ENCODE assay signal across 20 cellular contexts in genomic region chr21:42550817-42551216, GRCh38. TPM values are rescaled to one million over a fixed set of nuclear protein-coding genes. Genes with fewer than 3 reads are reported as not detected.
DNase-seq lines count a peak whose midpoint lies in the region; TF ChIP-seq lines count a peak whose summit lies in the region.
"Had no signal": no experiment of that assay in that cellular context is flagged by ENCODE, and none has a peak within 500 bp of the region (broad histone marks: within the 10 kb centered on the region; RNA-seq: fewer than 3 reads in every experiment).

No MANE protein-coding gene starts in this region.

- no peaks in the 10 kb centered on the region for H3K27me3 Mint-ChIP-seq in MCF 10A (ENCODE audit: insufficient read depth, unreplicated experiment)
- no peaks in the 10 kb centered on the region for H3K27me3 Mint-ChIP-seq in CD8-positive, alpha-beta memory T cell
- H3K27me3 Mint-ChIP-seq: IgD-negative memory B cell had no signal

- POLR2A ChIA-PET in MCF 10A (lab: Yijun Ruan, JAX): no interaction called here
- POLR2A ChIA-PET in CD8-positive, alpha-beta memory T cell (lab: Charles Lee): no interaction called here

- no peak overlapping the region for H3K4me3 ChIP-seq in transverse colon
- no peak overlapping the region for H3K4me3 ChIP-seq in CD8-positive, alpha-beta memory T cell (ENCODE audit: low read length)
- H3K4me3 ChIP-seq: A549, sigmoid colon, SJCRH30, vagina had no signal

- H3K4me1 Mint-ChIP-seq in MCF 10A (ENCODE audit: insufficient read depth, unreplicated experiment): no peaks in the 10 kb centered on the region
- no peaks in the 10 kb centered on the region for H3K4me1 Mint-ChIP-seq in CD8-positive, alpha-beta memory T cell

- no peak for TF ChIP-seq EP300 in transverse colon (IDR thresholded peaks at IDR 0.05; ENCODE audit: low read depth)

- no peak overlapping the region for H3K4me3 Mint-ChIP-seq in MCF 10A (ENCODE audit: unreplicated experiment)
- H3K4me3 Mint-ChIP-seq in CD8-positive, alpha-beta memory T cell: no peak overlapping the region
- H3K4me3 Mint-ChIP-seq: IgD-negative memory B cell had no signal

- H3K27ac ChIP-seq in epithelial cell of prostate (no peak overlapping the region), transverse colon (peak overlapping the region in 3 of 4 donors; percentile 6 to 49 (median 34))
- H3K27ac ChIP-seq in CD8-positive, alpha-beta memory T cell (ENCODE audit: low read depth, low read length): no peak overlapping the region
- H3K27ac ChIP-seq: A549, sigmoid colon, SJCRH30, vagina had no signal

- H3K4me1 ChIP-seq in transverse colon: peaks cover 0 to 4% (median 0%) of the 10 kb centered on the region in 4 donors
- no peaks in the 10 kb centered on the region for H3K4me1 ChIP-seq in CD8-positive, alpha-beta memory T cell (ENCODE audit: insufficient read depth, low read length)
- H3K4me1 ChIP-seq: A549, sigmoid colon, SJCRH30, vagina had no signal

- peaks cover 0 to 34% (median 7%) of the 10 kb centered on the region in 4 donors for H3K36me3 ChIP-seq in transverse colon
- H3K36me3 ChIP-seq in CD8-positive, alpha-beta memory T cell (ENCODE audit: insufficient read depth, low read length): peaks cover 12% of the 10 kb centered on the region
- H3K36me3 ChIP-seq: SJCRH30 had no signal

- H3K9me3 ChIP-seq in transverse colon: no peaks in the 10 kb centered on the region
- H3K9me3 ChIP-seq in CD8-positive, alpha-beta memory T cell (ENCODE audit: low read length): no peaks in the 10 kb centered on the region
- H3K9me3 ChIP-seq: A549, sigmoid colon, SJCRH30, vagina had no signal

- TF ChIP-seq POLR2A in transverse colon (IDR thresholded peaks at IDR 0.05): no peak

- TF ChIP-seq CTCF in MCF 10A (IDR thresholded peaks at IDR 0.05; ENCODE audit: unreplicated experiment) (no peak), transverse colon (IDR thresholded peaks at IDR 0.05) (no peak)

- H3K27ac Mint-ChIP-seq in MCF 10A (ENCODE audit: low read depth, unreplicated experiment): no peak overlapping the region
- peak overlapping the region in 2 of 8 donors; percentile 7 to 17 for H3K27ac Mint-ChIP-seq in CD8-positive, alpha-beta memory T cell

- WGBS in transverse colon (ENCODE audit: low coverage in 1 of 2), 2 donors: 43 to 49% methylated on average over 3 of the region's 3 CpGs

- H3K9me3 Mint-ChIP-seq in MCF 10A (ENCODE audit: unreplicated experiment): no peaks in the 10 kb centered on the region
- H3K9me3 Mint-ChIP-seq in CD8-positive, alpha-beta memory T cell: no peaks in the 10 kb centered on the region
- H3K9me3 Mint-ChIP-seq: IgD-negative memory B cell had no signal

- intact Hi-C loops in MCF 10A (cut with micrococcal nuclease) (no loop called here), transverse colon (cut with DNase I; ENCODE audit: low total_unique reads) (no loop called here)

- H3K36me3 Mint-ChIP-seq in MCF 10A (ENCODE audit: insufficient read depth, unreplicated experiment): peaks cover 14% of the 10 kb centered on the region
- peaks cover 10 to 79% (median 23%) of the 10 kb centered on the region in 3 donors for H3K36me3 Mint-ChIP-seq in CD8-positive, alpha-beta memory T cell

- no TSS peak for BruUV-seq in MCF 10A (replicated peaks; lab: Mats Ljungman, UMichigan)

- H3K27me3 ChIP-seq in transverse colon: no peaks in the 10 kb centered on the region
- H3K27me3 ChIP-seq in CD8-positive, alpha-beta memory T cell (ENCODE audit: insufficient read depth, low read length, poor library complexity, severe bottlenecking): no peaks in the 10 kb centered on the region
- H3K27me3 ChIP-seq: sigmoid colon, SJCRH30, vagina had no signal

- DNase-seq in T47D (ENCODE audit: low read depth in 1 of 2, low spot score in 1 of 2) (peak; percentile 69 to 87), MCF 10A (ENCODE audit: unreplicated experiment) (no peak), NCI-H345 (lab: John Stamatoyannopoulos, UW) (peak; percentile 58), epithelial cell of prostate (ENCODE audit: low read depth, low spot score) (peak; percentile 49), transverse colon (peak; percentile 24), kidney tubule cell (ENCODE audit: low spot score) (no peak)
- no peak for DNase-seq in CD8-positive, alpha-beta memory T cell
- no peak for DNase-seq in activated CD4-positive, CD25-positive, alpha-beta regulatory T cell treated with anti-CD3 and anti-CD28 coated beads, Interleukin-2, amount 50 U/mL, for 72 hours
- DNase-seq: C1 segment of cervical spinal cord; DMS 273 treated with DMSO at 0.1 percent for 48 hours; effector memory CD4-positive, alpha-beta T cell; kidney glomerular epithelial cell; NCI-H510A; sigmoid colon; SJCRH30; stimulated activated CD4-positive, alpha-beta T cell treated with anti-CD3 and anti-CD28 coated beads, Interleukin-1b, Interleukin-23, amount 100 ng/mL, for 48 hours had no signal

- CTCF ChIA-PET in MCF 10A (lab: Yijun Ruan, JAX): no interaction called here
- CTCF ChIA-PET in CD8-positive, alpha-beta memory T cell (lab: Charles Lee): no interaction called here

- in situ Hi-C loops in T47D (cut with HindIII; ENCODE audit: low pct_unique_long_range_greater_than_20kb, low sequenced_read_pairs) (no loop called here), transverse colon (cut with MboI; ENCODE audit: low pct_ligation_motif_present in 1 of 4, low pct_unique_long_range_greater_than_20kb in 1 of 4, low sequenced_read_pairs in 3 of 4) (loop anchor here in 1 of 4 donors (25.0 kb wide), 1 partner anchor 239 kb away; the partner anchor contains the start of gene TFF3)

RNA-seq across cellular contexts. Expression of gene SLC37A1, which starts 37.2 kb away (rescaled TPM):
- total RNA-seq in MCF 10A (2022) (4.9 and 7.6 TPM in 2 replicates), transverse colon (100 to 1,000 TPM in 3 of 4 donors, 10 to 100 TPM in 1; 80.8 to 139 (median 117) TPM)
- 10 to 100 TPM; 16.6 to 16.9 TPM for total RNA-seq in CD8-positive, alpha-beta memory T cell
- 6.5 TPM for polyA plus RNA-seq in CD8-positive, alpha-beta memory T cell
- total RNA-seq: SJCRH30 had no signal

RNA-seq across cellular contexts. Expression of gene RSPH1, which starts 54.8 kb away (rescaled TPM):
- 0.51 and 0.52 TPM in 2 replicates for total RNA-seq in MCF 10A (2022)
- 1 to 10 TPM in 3 of 4 donors, under 1 TPM in 1; 0.80 to 10.0 (median 8.0) TPM for total RNA-seq in transverse colon
- total RNA-seq in CD8-positive, alpha-beta memory T cell: not detected
- polyA plus RNA-seq in CD8-positive, alpha-beta memory T cell: not detected
- total RNA-seq: SJCRH30; T-helper 2 cell treated with Interferon-gamma antibody and Interleukin-4, amounts not matched to agents 100 ng/mL and 5 ng/mL, for 36 hours; vagina had no signal
- polyA plus RNA-seq: IgD-negative memory B cell had no signal

Comparison
In these comparisons a context has a peak if more than half of its experiments do, and no peak if none do; other contexts are left out.
1. DNase-seq: peak in T47D (2 of 2), NCI-H345 (single experiment), epithelial cell of prostate (single experiment) and transverse colon (single experiment); none in MCF 10A (single experiment), CD8-positive, alpha-beta memory T cell (0 of 5), activated CD4-positive, CD25-positive, alpha-beta regulatory T cell treated with anti-CD3 and anti-CD28 coated beads, Interleukin-2, amount 50 U/mL, for 72 hours (single experiment) and kidney tubule cell (single experiment).
2. H3K27ac ChIP-seq: peak in transverse colon (3 of 4); none in epithelial cell of prostate (single experiment) and CD8-positive, alpha-beta memory T cell (single experiment).